8 cellular contexts compared by ENCODE assay signal in genomic region chr22:21937821-21938070, GRCh38. TPM values are rescaled to one million over a fixed set of nuclear protein-coding genes. Genes with fewer than 3 reads are reported as not detected.
DNase-seq lines count a peak whose midpoint lies in the region; ATAC-seq and TF ChIP-seq lines count a peak whose summit lies in the region.

No MANE protein-coding gene starts in this region.

- TF ChIP-seq POLR2A in gastroesophageal sphincter (IDR thresholded peaks at IDR 0.05), result no peak

- H3K27me3 ChIP-seq in gastroesophageal sphincter, result no peaks in the 10 kb centered on the region

- DNase-seq in GM03348 (ENCODE audit: low spot score), result peak; percentile 94
- no peak for DNase-seq in retinal pigment epithelial cell (ENCODE audit: low read depth)
- DNase-seq in islet precursor cell, result no peak
- no peak for DNase-seq in hippocampal formation (lab: John Stamatoyannopoulos, UW)
- no peak for DNase-seq in stimulated activated CD4-positive, alpha-beta T cell treated with anti-CD3 and anti-CD28 coated beads, Interleukin-15, amount 100 ng/mL, for 24 hours

- TF ChIP-seq CTCF in VCaP (conservative IDR thresholded peaks at IDR 0.05) (no peak), gastroesophageal sphincter (IDR thresholded peaks at IDR 0.05) (no peak), retinal pigment epithelial cell (conservative IDR thresholded peaks at IDR 0.05; ENCODE audit: low read depth, low read length) (no peak)

- no peaks in the 10 kb centered on the region for H3K9me3 ChIP-seq in gastroesophageal sphincter

- no peak for TF ChIP-seq EP300 in gastroesophageal sphincter (IDR thresholded peaks at IDR 0.05)

- H3K4me1 ChIP-seq in gastroesophageal sphincter, result peaks cover 0 to 78% (median 55%) of the 10 kb centered on the region in 3 donors

- peak overlapping the region; percentile 97 for H3K27ac ChIP-seq in VCaP
- H3K27ac ChIP-seq in gastroesophageal sphincter, result peak overlapping the region; percentile 85 to 97 (median 94)

- ATAC-seq in gastroesophageal sphincter (peak; percentile 70), GM21786 (IDR thresholded peaks at IDR 0.05; ENCODE audit: unreplicated experiment) (no peak)

- H3K4me3 ChIP-seq in gastroesophageal sphincter (peak overlapping the region in 1 of 2 donors; percentile 63), retinal pigment epithelial cell (ENCODE audit: low read length) (peak overlapping the region; percentile 78)

- peaks cover 0 to 34% of the 10 kb centered on the region in 2 donors for H3K36me3 ChIP-seq in gastroesophageal sphincter

- WGBS in gastroesophageal sphincter (ENCODE audit: low coverage in 1 of 2), 2 donors, result 0% methylated on average over 3 of the region's 8 CpGs; no CpG with 5 or more reads in 1 of the 2 donors

RNA-seq across cellular contexts. Expression of gene PPM1F, which starts 14.9 kb away (rescaled TPM):
- total RNA-seq in gastroesophageal sphincter, result 10 to 100 TPM; 22.9 to 78.0 (median 36.8) TPM

RNA-seq across cellular contexts. Expression of gene TOP3B, which starts 44.8 kb away (rescaled TPM):
- 10 to 100 TPM in 3 of 4 donors, 1 to 10 TPM in 1; 8.9 to 24.9 (median 18.6) TPM for total RNA-seq in gastroesophageal sphincter
